Comparison of ENCODE assay signal across 8 cellular contexts in genomic region chr6:43129434-43130194, GRCh38. TPM values are rescaled to one million over a fixed set of nuclear protein-coding genes. Genes with fewer than 3 reads are reported as not detected.
DNase-seq lines count a peak whose midpoint lies in the region; ATAC-seq and TF ChIP-seq lines count a peak whose summit lies in the region.

No MANE protein-coding gene starts in this region.

- TF ChIP-seq POLR2A in adrenal gland (IDR thresholded peaks at IDR 0.05) = no peak

- no peaks in the 10 kb centered on the region for H3K27me3 ChIP-seq in DOHH2 (ENCODE audit: control insufficient read depth, low read length)
- H3K27me3 ChIP-seq in Karpas-422 (ENCODE audit: low read length) = no peaks in the 10 kb centered on the region
- H3K27me3 ChIP-seq in adrenal gland = no peaks in the 10 kb centered on the region

- peak; percentile 50 for TF ChIP-seq CTCF in DOHH2 (IDR thresholded peaks at IDR 0.05; ENCODE audit: low read depth, low read length, poor library complexity, severe bottlenecking)
- peak in 5 of 6 experiments; percentile 2 to 44 (median 33) for TF ChIP-seq CTCF in adrenal gland (IDR thresholded peaks at IDR 0.05)

- no peak overlapping the region for H3K4me3 Mint-ChIP-seq in activated T-helper 2 cell treated with anti-CD3 and anti-CD28 coated beads, Interferon-gamma antibody, Interleukin-2, Interleukin-4, amounts not matched to agents 10 μg/mL and 5 μg/mL and 100 μg/mL, durations not matched to agents 14 hours and 24 hours and 36 hours (ENCODE audit: low read depth)

- no peaks in the 10 kb centered on the region for H3K9me3 Mint-ChIP-seq in activated T-helper 2 cell treated with anti-CD3 and anti-CD28 coated beads, Interferon-gamma antibody, Interleukin-2, Interleukin-4, amounts not matched to agents 10 μg/mL and 5 μg/mL and 100 μg/mL, durations not matched to agents 14 hours and 24 hours and 36 hours

- H3K36me3 Mint-ChIP-seq in activated T-helper 2 cell treated with anti-CD3 and anti-CD28 coated beads, Interferon-gamma antibody, Interleukin-2, Interleukin-4, amounts not matched to agents 10 μg/mL and 5 μg/mL and 100 μg/mL, durations not matched to agents 14 hours and 24 hours and 36 hours (ENCODE audit: low read depth) = no peaks in the 10 kb centered on the region

- no peak overlapping the region for H3K4me3 ChIP-seq in DOHH2 (ENCODE audit: low read length)
- no peak overlapping the region; the same call in 1 of the 2 replicates for H3K4me3 ChIP-seq in Karpas-422 (ENCODE audit: low read length)
- H3K4me3 ChIP-seq in adrenal gland = no peak overlapping the region

- 57 to 61% (median 60%) methylated on average over 14 to 15 of the region's 15 CpGs for WGBS in adrenal gland, 4 donors

- no peak overlapping the region for H3K27ac Mint-ChIP-seq in activated T-helper 2 cell treated with anti-CD3 and anti-CD28 coated beads, Interferon-gamma antibody, Interleukin-2, Interleukin-4, amounts not matched to agents 10 μg/mL and 5 μg/mL and 100 μg/mL, durations not matched to agents 14 hours and 24 hours and 36 hours

- DNase-seq in Karpas-422 (peak; percentile 88), adrenal gland (peak in 1 of 7 donors; percentile 20), kidney glomerular epithelial cell (lab: John Stamatoyannopoulos, UW) (peak; percentile 12), NCI-H2227 (lab: John Stamatoyannopoulos, UW; ENCODE audit: unreplicated experiment) (no peak)
- DNase-seq in activated T-helper 2 cell treated with anti-CD3 and anti-CD28 coated beads, Interferon-gamma antibody, Interleukin-2, Interleukin-4, amounts not matched to agents 10 μg/mL and 5 μg/mL and 100 μg/mL, durations not matched to agents 14 hours and 24 hours and 36 hours (ENCODE audit: low spot score) = no peak

- H3K27ac ChIP-seq in DOHH2 (ENCODE audit: low read depth, low read length) (no peak overlapping the region), Karpas-422 (ENCODE audit: low read length) (no peak overlapping the region), adrenal gland (no peak overlapping the region)

- H3K36me3 ChIP-seq in DOHH2 (ENCODE audit: control insufficient read depth, low read length) (no peaks in the 10 kb centered on the region), Karpas-422 (ENCODE audit: insufficient read depth, low read length) (no peaks in the 10 kb centered on the region), adrenal gland (replicated peaks in 1 of 2) (no peaks in the 10 kb centered on the region)

- ATAC-seq in HG03565 (IDR thresholded peaks at IDR 0.05; ENCODE audit: unreplicated experiment) = no peak
- no peak for ATAC-seq in HG03342 (IDR thresholded peaks at IDR 0.05; ENCODE audit: unreplicated experiment)

- H3K27me3 Mint-ChIP-seq in activated T-helper 2 cell treated with anti-CD3 and anti-CD28 coated beads, Interferon-gamma antibody, Interleukin-2, Interleukin-4, amounts not matched to agents 10 μg/mL and 5 μg/mL and 100 μg/mL, durations not matched to agents 14 hours and 24 hours and 36 hours (ENCODE audit: low read depth) = no peaks in the 10 kb centered on the region

- H3K79me2 ChIP-seq in DOHH2 (ENCODE audit: control insufficient read depth, low read length) (no peaks in the 10 kb centered on the region), Karpas-422 (ENCODE audit: low read length) (no peaks in the 10 kb centered on the region)

- no peak overlapping the region for H2AFZ ChIP-seq in Karpas-422 (ENCODE audit: low read length)

- peak overlapping the region; percentile 34; the same call in 1 of the 2 replicates for H3K9ac ChIP-seq in Karpas-422 (ENCODE audit: low read length)

- H3F3A ChIP-seq in DOHH2 (ENCODE audit: control insufficient read depth, insufficient read depth) = no peaks in the 10 kb centered on the region

- intact Hi-C loops in adrenal gland (cut with DNase I) = no loop called here
- intact Hi-C loops in activated T-helper 2 cell treated with anti-CD3 and anti-CD28 coated beads, Interferon-gamma antibody, Interleukin-2, Interleukin-4, amounts not matched to agents 10 μg/mL and 5 μg/mL and 100 μg/mL, durations not matched to agents 14 hours and 24 hours and 36 hours (cut with micrococcal nuclease) = no loop called here

- H3K4me1 ChIP-seq in DOHH2 (ENCODE audit: control insufficient read depth, low read length) = no peaks in the 10 kb centered on the region
- peaks cover 4% of the 10 kb centered on the region for H3K4me1 ChIP-seq in Karpas-422 (ENCODE audit: low read length)
- H3K4me1 ChIP-seq in adrenal gland (replicated peaks in 1 of 2) = peaks cover 4 to 5% of the 10 kb centered on the region in 2 donors

- H3K4me2 ChIP-seq in DOHH2 (ENCODE audit: low read length) = no peak overlapping the region
- H3K4me2 ChIP-seq in Karpas-422 (ENCODE audit: low read depth, low read length, poor library complexity, severe bottlenecking) = peak overlapping the region; percentile 39

- no peaks in the 10 kb centered on the region for H3K4me1 Mint-ChIP-seq in activated T-helper 2 cell treated with anti-CD3 and anti-CD28 coated beads, Interferon-gamma antibody, Interleukin-2, Interleukin-4, amounts not matched to agents 10 μg/mL and 5 μg/mL and 100 μg/mL, durations not matched to agents 14 hours and 24 hours and 36 hours (ENCODE audit: low read depth)

- H4K20me1 ChIP-seq in DOHH2 (ENCODE audit: control insufficient read depth, insufficient read depth, low read depth, low read length) (no peaks in the 10 kb centered on the region), Karpas-422 (ENCODE audit: insufficient read depth, low read depth, low read length) (no peaks in the 10 kb centered on the region)

- H3K9me2 ChIP-seq in DOHH2 (replicated peaks; ENCODE audit: control insufficient read depth, low read length) = no peaks in the 10 kb centered on the region
- H3K9me2 ChIP-seq in Karpas-422 (replicated peaks; ENCODE audit: insufficient read depth, low read length) = no peaks in the 10 kb centered on the region

- no peaks in the 10 kb centered on the region for H3K9me3 ChIP-seq in DOHH2 (ENCODE audit: control insufficient read depth, insufficient read depth, low read length)
- no peaks in the 10 kb centered on the region for H3K9me3 ChIP-seq in Karpas-422 (ENCODE audit: low read length)
- H3K9me3 ChIP-seq in adrenal gland (replicated peaks in 1 of 3) = no peaks in the 10 kb centered on the region

RNA-seq across cellular contexts. Expression of gene SRF, which starts 41.5 kb away (rescaled TPM):
- total RNA-seq in Karpas-422 (2014; rRNA removed; shearing (Covaris generic); ENCODE audit: low replicate concordance) = 27.4 and 42.5 TPM in 2 replicates
- total RNA-seq in adrenal gland = 10 to 100 TPM; 21.7 to 30.9 (median 25.4) TPM
- polyA plus RNA-seq in adrenal gland = 10 to 100 TPM; 12.6 to 23.3 (median 22.4) TPM
- total RNA-seq in activated T-helper 2 cell treated with anti-CD3 and anti-CD28 coated beads, Interferon-gamma antibody, Interleukin-2, Interleukin-4, amounts not matched to agents 10 μg/mL and 5 μg/mL and 100 μg/mL, durations not matched to agents 14 hours and 24 hours and 36 hours = 50.9 and 52.0 TPM in 2 replicates

RNA-seq across cellular contexts. Expression of gene CUL9, which starts 52.4 kb away (rescaled TPM):
- 34.9 and 64.6 TPM in 2 replicates for total RNA-seq in Karpas-422 (2014; rRNA removed; shearing (Covaris generic); ENCODE audit: low replicate concordance)
- total RNA-seq in adrenal gland = 10 to 100 TPM; 23.3 to 49.3 (median 33.8) TPM
- polyA plus RNA-seq in adrenal gland = 100 to 1,000 TPM in 1 of 3 donors, 10 to 100 TPM in 2; 13.3 to 195 (median 97.5) TPM
- 34.3 and 37.4 TPM in 2 replicates for total RNA-seq in activated T-helper 2 cell treated with anti-CD3 and anti-CD28 coated beads, Interferon-gamma antibody, Interleukin-2, Interleukin-4, amounts not matched to agents 10 μg/mL and 5 μg/mL and 100 μg/mL, durations not matched to agents 14 hours and 24 hours and 36 hours

RNA-seq across cellular contexts. Expression of gene PTK7, which starts 53.5 kb away (rescaled TPM):
- total RNA-seq in Karpas-422 (2014; rRNA removed; shearing (Covaris generic); ENCODE audit: low replicate concordance) = 3.3 and 5.3 TPM in 2 replicates
- 10 to 100 TPM in 3 of 8 donors, 1 to 10 TPM in 5; 2.8 to 16.7 (median 7.6) TPM for total RNA-seq in adrenal gland
- polyA plus RNA-seq in adrenal gland = 10 to 100 TPM in 1 of 3 donors, 1 to 10 TPM in 2; 2.8 to 14.2 (median 8.1) TPM
- 3.7 TPM in 2 replicates for total RNA-seq in activated T-helper 2 cell treated with anti-CD3 and anti-CD28 coated beads, Interferon-gamma antibody, Interleukin-2, Interleukin-4, amounts not matched to agents 10 μg/mL and 5 μg/mL and 100 μg/mL, durations not matched to agents 14 hours and 24 hours and 36 hours

Comparison
In these comparisons a context has a peak if more than half of its experiments do, and no peak if none do; other contexts are left out.
1. DNase-seq: peak in Karpas-422 (single experiment) and kidney glomerular epithelial cell (single experiment); none in NCI-H2227 (single experiment) and activated T-helper 2 cell treated with anti-CD3 and anti-CD28 coated beads, Interferon-gamma antibody, Interleukin-2, Interleukin-4, amounts not matched to agents 10 μg/mL and 5 μg/mL and 100 μg/mL, durations not matched to agents 14 hours and 24 hours and 36 hours (single experiment).